8 cellular contexts compared by ENCODE assay signal in the genomic region with DNA sequence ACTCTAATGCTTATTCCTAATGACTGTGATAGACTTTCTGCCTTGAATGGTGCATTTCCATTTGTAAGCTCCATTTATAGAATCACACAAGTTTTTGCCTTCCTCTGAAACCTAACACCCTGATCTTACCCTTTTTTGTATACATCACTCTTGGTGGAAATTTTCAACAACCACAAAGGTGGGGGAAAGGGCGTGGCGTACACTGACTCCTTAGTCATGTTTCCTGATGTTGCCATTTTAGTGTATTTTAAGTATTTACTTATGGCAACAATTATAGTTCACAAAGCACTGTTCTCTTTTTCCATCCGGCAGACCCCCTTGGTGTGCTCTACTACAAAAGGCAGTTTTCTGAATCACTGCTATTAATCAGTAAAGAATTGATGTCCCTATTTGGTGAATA.
DNase-seq lines count a peak whose midpoint lies in the region; ATAC-seq and TF ChIP-seq lines count a peak whose summit lies in the region.

No MANE protein-coding gene starts in this region.

- POLR2A ChIA-PET in activated CD8-positive, alpha-beta T cell treated with anti-CD3 and anti-CD28 coated beads for 36 hours (lab: Charles Lee), result interaction anchor here (0.6 to 1.1 kb wide), 2 partner anchors 22 to 35 kb away, joined by 3 to 4 read pairs; no protein-coding TSS in a partner anchor

- peak; percentile 82 for ATAC-seq in activated CD8-positive, alpha-beta T cell treated with anti-CD3 and anti-CD28 coated beads for 36 hours
- ATAC-seq in foreskin keratinocyte (peak; percentile 86), GM21515 (IDR thresholded peaks at IDR 0.05; ENCODE audit: unreplicated experiment) (no peak)

- peaks cover 16% of the 10 kb centered on the region for H3K4me1 ChIP-seq in foreskin keratinocyte

- H3K27me3 Mint-ChIP-seq in activated CD8-positive, alpha-beta T cell treated with anti-CD3 and anti-CD28 coated beads for 36 hours, result no peaks in the 10 kb centered on the region

- peaks cover 47% of the 10 kb centered on the region for H3K36me3 Mint-ChIP-seq in activated CD8-positive, alpha-beta T cell treated with anti-CD3 and anti-CD28 coated beads for 36 hours (ENCODE audit: low read depth)

- intact Hi-C loops in activated CD8-positive, alpha-beta T cell treated with anti-CD3 and anti-CD28 coated beads for 36 hours (cut with micrococcal nuclease), result no loop called here

- peaks cover 70% of the 10 kb centered on the region for H3K4me1 Mint-ChIP-seq in activated CD8-positive, alpha-beta T cell treated with anti-CD3 and anti-CD28 coated beads for 36 hours (ENCODE audit: low read depth)

- H3K27ac Mint-ChIP-seq in activated CD8-positive, alpha-beta T cell treated with anti-CD3 and anti-CD28 coated beads for 36 hours, result peak overlapping the region; percentile 88

- no peak for TF ChIP-seq CTCF in activated CD8-positive, alpha-beta T cell treated with anti-CD3 and anti-CD28 coated beads for 36 hours (IDR thresholded peaks at IDR 0.05)
- TF ChIP-seq CTCF in foreskin keratinocyte (conservative IDR thresholded peaks at IDR 0.05), result no peak

- H3K27ac ChIP-seq in foreskin keratinocyte, result peak overlapping the region; percentile 50

- CTCF ChIA-PET in activated CD8-positive, alpha-beta T cell treated with anti-CD3 and anti-CD28 coated beads for 36 hours (lab: Charles Lee), result interaction anchor here (1.2 to 2.2 kb wide), 2 partner anchors 11 to 27 kb away, joined by 4 to 11 read pairs; no protein-coding TSS in a partner anchor

- H3K9me3 Mint-ChIP-seq in activated CD8-positive, alpha-beta T cell treated with anti-CD3 and anti-CD28 coated beads for 36 hours, result peaks cover 7% of the 10 kb centered on the region

- peak; percentile 63 for DNase-seq in NK-92 treated with Interleukin-12 subunit alpha and Interleukin-12 subunit beta, amount 100 ng/mL, for 24 hours (lab: John Stamatoyannopoulos, UW)
- DNase-seq in NK-92 (lab: John Stamatoyannopoulos, UW; ENCODE audit: unreplicated experiment) (no peak), foreskin keratinocyte (peak in 1 of 2 donors; percentile 64), germinal center (ENCODE audit: low spot score) (no peak), SHP77 treated with DMSO at 0.1 percent for 48 hours (lab: John Stamatoyannopoulos, UW) (no peak)
- DNase-seq in activated CD8-positive, alpha-beta T cell treated with anti-CD3 and anti-CD28 coated beads for 36 hours, result peak; percentile 91
- DNase-seq in stimulated activated naive CD4-positive, alpha-beta T cell treated with Interleukin-2 at 50 U/mL for 16 hours (lab: John Stamatoyannopoulos, UW), result peak; percentile 81

- H3K4me3 Mint-ChIP-seq in activated CD8-positive, alpha-beta T cell treated with anti-CD3 and anti-CD28 coated beads for 36 hours, result peak overlapping the region; percentile 42

- no peaks in the 10 kb centered on the region for H3K27me3 ChIP-seq in foreskin keratinocyte

Comparison
In these comparisons a context has a peak if more than half of its experiments do, and no peak if none do; other contexts are left out.
1. DNase-seq: peak in NK-92 treated with Interleukin-12 subunit alpha and Interleukin-12 subunit beta, amount 100 ng/mL, for 24 hours (single experiment), activated CD8-positive, alpha-beta T cell treated with anti-CD3 and anti-CD28 coated beads for 36 hours (single experiment) and stimulated activated naive CD4-positive, alpha-beta T cell treated with Interleukin-2 at 50 U/mL for 16 hours (single experiment); none in NK-92 (single experiment), germinal center (single experiment) and SHP77 treated with DMSO at 0.1 percent for 48 hours (single experiment).